In the genomic region with DNA sequence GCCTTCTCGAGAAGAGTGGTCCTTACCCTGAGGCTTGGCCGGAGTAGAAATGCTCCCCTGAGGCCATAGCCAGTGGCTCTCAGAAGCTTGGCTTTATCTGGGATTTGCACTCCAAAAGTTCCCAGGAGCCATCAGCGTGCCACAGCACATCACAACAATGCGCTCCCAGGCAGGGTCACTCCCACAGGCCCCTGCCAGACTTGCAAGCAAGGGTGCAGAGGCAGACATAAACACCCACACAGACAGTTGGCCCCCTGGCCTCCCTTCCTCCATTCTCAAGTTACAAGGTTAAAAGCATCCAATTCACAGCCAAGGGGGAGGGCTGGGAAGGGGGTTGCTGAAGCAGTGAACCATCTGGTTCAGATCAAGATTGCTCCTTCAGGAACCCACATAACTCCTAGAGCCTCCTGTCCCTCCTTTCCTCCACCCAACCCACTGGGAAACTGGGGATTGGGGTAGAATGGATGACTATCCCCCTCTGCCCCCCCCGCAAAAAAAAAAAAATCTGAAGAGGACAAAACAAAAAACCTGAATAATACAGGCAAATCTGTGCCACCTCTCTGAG, we compare ENCODE assay signal across 1 cellular context.
TF ChIP-seq lines count a peak whose summit lies in the region.

No MANE protein-coding gene starts in this region.

TF ChIP-seq in K562, 482 proteins besides CTCF, POLR2A, EP300 and RAD21 (continued from another document and continues in another):
- TF ChIP-seq ZBTB2 (IDR thresholded peaks at IDR 0.05) (0 out of 2 replicates have a peak, but pooled peaks have one; percentile 31), ZNF146 (CRISPR knock-in tag; IDR thresholded peaks at IDR 0.05; ENCODE audit: unreplicated experiment) (no peak), ARID3B (CRISPR knock-in tag; IDR thresholded peaks at IDR 0.05; ENCODE audit: borderline replicate concordance) (no peak), HDAC8 (tag; IDR thresholded peaks at IDR 0.05) (no peak), SRSF1 (IDR thresholded peaks at IDR 0.05; ENCODE audit: low read depth, low read length) (no peak), COPS2 (conservative IDR thresholded peaks at IDR 0.05) (no peak), HMGN3 (IDR thresholded peaks at IDR 0.05; ENCODE audit: borderline replicate concordance, extremely low read depth, insufficient read length, low read depth, low read length) (no peak), AFF1 (IDR thresholded peaks at IDR 0.05; ENCODE audit: low read depth in 1 of 2, partially characterized antibody in 2 of 2) (no peak), ZNF324 (CRISPR knock-in tag; IDR thresholded peaks at IDR 0.05) (no peak), THRAP3 (IDR thresholded peaks at IDR 0.05; ENCODE audit: borderline replicate concordance) (no peak), SNRNP70 (optimal IDR thresholded peaks at IDR 0.05; ENCODE audit: low read depth, low read length) (no peak), CLOCK (CRISPR knock-in tag; IDR thresholded peaks at IDR 0.05; ENCODE audit: borderline replicate concordance) (no peak), CXXC5 (CRISPR knock-in tag; IDR thresholded peaks at IDR 0.05) (peak; percentile 54), HLTF (IDR thresholded peaks at IDR 0.05) (no peak), NCOA1 (IDR thresholded peaks at IDR 0.05; ENCODE audit: low read depth) (peak; percentile 71), TGIF2 (CRISPR knock-in tag; IDR thresholded peaks at IDR 0.05) (no peak), KLF10 (CRISPR knock-in tag; IDR thresholded peaks at IDR 0.05) (no peak), CREB1 (IDR thresholded peaks at IDR 0.05) (peak; percentile 37; the same call in 1 of the 2 replicates), CREB1 (CRISPR knock-in tag; IDR thresholded peaks at IDR 0.05) (no peak), ZNF717 (CRISPR knock-in tag; IDR thresholded peaks at IDR 0.05) (no peak), ZBTB26 (CRISPR knock-in tag; IDR thresholded peaks at IDR 0.05) (no peak), FUS (optimal IDR thresholded peaks at IDR 0.05; ENCODE audit: low read depth, low read length) (no peak), SMAD3 (CRISPR knock-in tag; conservative IDR thresholded peaks at IDR 0.05) (no peak), NCOA2 (IDR thresholded peaks at IDR 0.05; ENCODE audit: partially characterized antibody in 2 of 2) (no peak), MYNN (IDR thresholded peaks at IDR 0.05) (peak; percentile 87), MYNN (CRISPR knock-in tag; IDR thresholded peaks at IDR 0.05) (no peak), STAT5B (CRISPR knock-in tag; IDR thresholded peaks at IDR 0.05) (no peak), GTF3C2 (IDR thresholded peaks at IDR 0.05; ENCODE audit: borderline replicate concordance, extremely low read depth, insufficient read length) (no peak), SMARCA5 (IDR thresholded peaks at IDR 0.05) (no peak)
- TF ChIP-seq, protein P1, sequence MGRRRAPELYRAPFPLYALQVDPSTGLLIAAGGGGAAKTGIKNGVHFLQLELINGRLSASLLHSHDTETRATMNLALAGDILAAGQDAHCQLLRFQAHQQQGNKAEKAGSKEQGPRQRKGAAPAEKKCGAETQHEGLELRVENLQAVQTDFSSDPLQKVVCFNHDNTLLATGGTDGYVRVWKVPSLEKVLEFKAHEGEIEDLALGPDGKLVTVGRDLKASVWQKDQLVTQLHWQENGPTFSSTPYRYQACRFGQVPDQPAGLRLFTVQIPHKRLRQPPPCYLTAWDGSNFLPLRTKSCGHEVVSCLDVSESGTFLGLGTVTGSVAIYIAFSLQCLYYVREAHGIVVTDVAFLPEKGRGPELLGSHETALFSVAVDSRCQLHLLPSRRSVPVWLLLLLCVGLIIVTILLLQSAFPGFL (CRISPR knock-in tag; IDR thresholded peaks at IDR 0.05): no peak
- TF ChIP-seq, protein P2, sequence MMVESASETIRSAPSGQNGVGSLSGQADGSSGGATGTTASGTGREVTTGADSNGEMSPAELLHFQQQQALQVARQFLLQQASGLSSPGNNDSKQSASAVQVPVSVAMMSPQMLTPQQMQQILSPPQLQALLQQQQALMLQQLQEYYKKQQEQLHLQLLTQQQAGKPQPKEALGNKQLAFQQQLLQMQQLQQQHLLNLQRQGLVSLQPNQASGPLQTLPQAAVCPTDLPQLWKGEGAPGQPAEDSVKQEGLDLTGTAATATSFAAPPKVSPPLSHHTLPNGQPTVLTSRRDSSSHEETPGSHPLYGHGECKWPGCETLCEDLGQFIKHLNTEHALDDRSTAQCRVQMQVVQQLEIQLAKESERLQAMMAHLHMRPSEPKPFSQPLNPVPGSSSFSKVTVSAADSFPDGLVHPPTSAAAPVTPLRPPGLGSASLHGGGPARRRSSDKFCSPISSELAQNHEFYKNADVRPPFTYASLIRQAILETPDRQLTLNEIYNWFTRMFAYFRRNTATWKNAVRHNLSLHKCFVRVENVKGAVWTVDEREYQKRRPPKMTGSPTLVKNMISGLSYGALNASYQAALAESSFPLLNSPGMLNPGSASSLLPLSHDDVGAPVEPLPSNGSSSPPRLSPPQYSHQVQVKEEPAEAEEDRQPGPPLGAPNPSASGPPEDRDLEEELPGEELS (CRISPR knock-in tag; IDR thresholded peaks at IDR 0.05; ENCODE audit: borderline replicate concordance): no peak
- TF ChIP-seq, protein P3, sequence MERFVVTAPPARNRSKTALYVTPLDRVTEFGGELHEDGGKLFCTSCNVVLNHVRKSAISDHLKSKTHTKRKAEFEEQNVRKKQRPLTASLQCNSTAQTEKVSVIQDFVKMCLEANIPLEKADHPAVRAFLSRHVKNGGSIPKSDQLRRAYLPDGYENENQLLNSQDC (CRISPR knock-in tag; IDR thresholded peaks at IDR 0.05): no peak
- TF ChIP-seq, protein P4, sequence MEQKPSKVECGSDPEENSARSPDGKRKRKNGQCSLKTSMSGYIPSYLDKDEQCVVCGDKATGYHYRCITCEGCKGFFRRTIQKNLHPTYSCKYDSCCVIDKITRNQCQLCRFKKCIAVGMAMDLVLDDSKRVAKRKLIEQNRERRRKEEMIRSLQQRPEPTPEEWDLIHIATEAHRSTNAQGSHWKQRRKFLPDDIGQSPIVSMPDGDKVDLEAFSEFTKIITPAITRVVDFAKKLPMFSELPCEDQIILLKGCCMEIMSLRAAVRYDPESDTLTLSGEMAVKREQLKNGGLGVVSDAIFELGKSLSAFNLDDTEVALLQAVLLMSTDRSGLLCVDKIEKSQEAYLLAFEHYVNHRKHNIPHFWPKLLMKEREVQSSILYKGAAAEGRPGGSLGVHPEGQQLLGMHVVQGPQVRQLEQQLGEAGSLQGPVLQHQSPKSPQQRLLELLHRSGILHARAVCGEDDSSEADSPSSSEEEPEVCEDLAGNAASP (IDR thresholded peaks at IDR 0.05): no peak
- TF ChIP-seq, protein P5, sequence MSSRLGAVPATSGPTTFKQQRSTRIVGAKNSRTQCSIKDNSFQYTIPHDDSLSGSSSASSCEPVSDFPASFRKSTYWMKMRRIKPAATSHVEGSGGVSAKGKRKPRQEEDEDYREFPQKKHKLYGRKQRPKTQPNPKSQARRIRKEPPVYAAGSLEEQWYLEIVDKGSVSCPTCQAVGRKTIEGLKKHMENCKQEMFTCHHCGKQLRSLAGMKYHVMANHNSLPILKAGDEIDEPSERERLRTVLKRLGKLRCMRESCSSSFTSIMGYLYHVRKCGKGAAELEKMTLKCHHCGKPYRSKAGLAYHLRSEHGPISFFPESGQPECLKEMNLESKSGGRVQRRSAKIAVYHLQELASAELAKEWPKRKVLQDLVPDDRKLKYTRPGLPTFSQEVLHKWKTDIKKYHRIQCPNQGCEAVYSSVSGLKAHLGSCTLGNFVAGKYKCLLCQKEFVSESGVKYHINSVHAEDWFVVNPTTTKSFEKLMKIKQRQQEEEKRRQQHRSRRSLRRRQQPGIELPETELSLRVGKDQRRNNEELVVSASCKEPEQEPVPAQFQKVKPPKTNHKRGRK (tag; IDR thresholded peaks at IDR 0.05): no peak
